In genomic region chr12:79046021-79046420, GRCh38 we compare ENCODE assay signal across 17 cellular contexts.
"Had no signal": no experiment of that assay in that cellular context is flagged by ENCODE, and none has a peak within 500 bp of the region (broad histone marks: within the 10 kb centered on the region; RNA-seq: fewer than 3 reads in every experiment).

No MANE protein-coding gene starts in this region.

- DNase-seq: activated CD4-positive, alpha-beta T cell treated with anti-CD3 and anti-CD28 coated beads, Interleukin-2, amount 10 ng/mL, durations not matched to agents 24 days and 14 days; activated CD8-positive, alpha-beta T cell treated with anti-CD3 and anti-CD28 coated beads for 36 hours; activated naive CD4-positive, alpha-beta T cell; activated T-cell treated with anti-CD3 and anti-CD28 coated beads, Interleukin-2, amount 50 U/mL, for 1 hour; body of pancreas; colonic mucosa; effector CD4-positive, alpha-beta T cell; left colon; mesendoderm; naive thymus-derived CD8-positive, alpha-beta T cell; nucleus accumbens; stimulated activated CD4-positive, alpha-beta T cell treated with anti-CD3 and anti-CD28 coated beads, Interleukin-2, amount 100 ng/mL, for 48 hours; stimulated activated naive CD8-positive, alpha-beta T cell treated with anti-CD3 and anti-CD28 coated beads, Interleukin-15, amount 100 ng/mL, for 72 hours; T-helper 1 cell; T1000; testis had no signal

- H3K27me3 Mint-ChIP-seq: activated CD4-positive, alpha-beta T cell treated with anti-CD3 and anti-CD28 coated beads, Interleukin-2, amount 10 ng/mL, durations not matched to agents 24 days and 14 days; activated CD8-positive, alpha-beta T cell treated with anti-CD3 and anti-CD28 coated beads for 36 hours; activated T-helper 17 cell treated with anti-CD3 and anti-CD28 coated beads, Interleukin-2, amount 50 U/mL, for 72 hours; naive thymus-derived CD8-positive, alpha-beta T cell; stimulated activated naive CD8-positive, alpha-beta T cell treated with anti-CD3 and anti-CD28 coated beads, Interleukin-15, amount 100 ng/mL, for 72 hours had no signal

- H3K27ac Mint-ChIP-seq: activated CD4-positive, alpha-beta T cell treated with anti-CD3 and anti-CD28 coated beads, Interleukin-2, amount 10 ng/mL, durations not matched to agents 24 days and 14 days; activated CD8-positive, alpha-beta T cell treated with anti-CD3 and anti-CD28 coated beads for 36 hours; activated T-helper 17 cell treated with anti-CD3 and anti-CD28 coated beads, Interleukin-2, amount 50 U/mL, for 72 hours; naive thymus-derived CD8-positive, alpha-beta T cell; stimulated activated naive CD8-positive, alpha-beta T cell treated with anti-CD3 and anti-CD28 coated beads, Interleukin-15, amount 100 ng/mL, for 72 hours had no signal

- ATAC-seq: activated CD8-positive, alpha-beta T cell treated with anti-CD3 and anti-CD28 coated beads for 36 hours; activated T-helper 17 cell treated with anti-CD3 and anti-CD28 coated beads, Interleukin-2, amount 50 U/mL, for 72 hours; body of pancreas; left colon; naive thymus-derived CD8-positive, alpha-beta T cell; stimulated activated naive CD8-positive, alpha-beta T cell treated with anti-CD3 and anti-CD28 coated beads, Interleukin-15, amount 100 ng/mL, for 72 hours had no signal

- H3K36me3 Mint-ChIP-seq: naive thymus-derived CD8-positive, alpha-beta T cell had no signal

- H3K4me1 Mint-ChIP-seq: activated CD4-positive, alpha-beta T cell treated with anti-CD3 and anti-CD28 coated beads, Interleukin-2, amount 10 ng/mL, durations not matched to agents 24 days and 14 days; activated T-helper 17 cell treated with anti-CD3 and anti-CD28 coated beads, Interleukin-2, amount 50 U/mL, for 72 hours; naive thymus-derived CD8-positive, alpha-beta T cell; stimulated activated naive CD8-positive, alpha-beta T cell treated with anti-CD3 and anti-CD28 coated beads, Interleukin-15, amount 100 ng/mL, for 72 hours had no signal

- H3K9me3 Mint-ChIP-seq: activated CD4-positive, alpha-beta T cell treated with anti-CD3 and anti-CD28 coated beads, Interleukin-2, amount 10 ng/mL, durations not matched to agents 24 days and 14 days; activated CD8-positive, alpha-beta T cell treated with anti-CD3 and anti-CD28 coated beads for 36 hours; activated T-helper 17 cell treated with anti-CD3 and anti-CD28 coated beads, Interleukin-2, amount 50 U/mL, for 72 hours; stimulated activated naive CD8-positive, alpha-beta T cell treated with anti-CD3 and anti-CD28 coated beads, Interleukin-15, amount 100 ng/mL, for 72 hours had no signal

- H3K4me3 Mint-ChIP-seq: activated CD4-positive, alpha-beta T cell treated with anti-CD3 and anti-CD28 coated beads, Interleukin-2, amount 10 ng/mL, durations not matched to agents 24 days and 14 days; activated CD8-positive, alpha-beta T cell treated with anti-CD3 and anti-CD28 coated beads for 36 hours; activated T-helper 17 cell treated with anti-CD3 and anti-CD28 coated beads, Interleukin-2, amount 50 U/mL, for 72 hours; naive thymus-derived CD8-positive, alpha-beta T cell; stimulated activated naive CD8-positive, alpha-beta T cell treated with anti-CD3 and anti-CD28 coated beads, Interleukin-15, amount 100 ng/mL, for 72 hours had no signal
